Comparison of ENCODE assay signal across 8 cellular contexts in the genomic region with DNA sequence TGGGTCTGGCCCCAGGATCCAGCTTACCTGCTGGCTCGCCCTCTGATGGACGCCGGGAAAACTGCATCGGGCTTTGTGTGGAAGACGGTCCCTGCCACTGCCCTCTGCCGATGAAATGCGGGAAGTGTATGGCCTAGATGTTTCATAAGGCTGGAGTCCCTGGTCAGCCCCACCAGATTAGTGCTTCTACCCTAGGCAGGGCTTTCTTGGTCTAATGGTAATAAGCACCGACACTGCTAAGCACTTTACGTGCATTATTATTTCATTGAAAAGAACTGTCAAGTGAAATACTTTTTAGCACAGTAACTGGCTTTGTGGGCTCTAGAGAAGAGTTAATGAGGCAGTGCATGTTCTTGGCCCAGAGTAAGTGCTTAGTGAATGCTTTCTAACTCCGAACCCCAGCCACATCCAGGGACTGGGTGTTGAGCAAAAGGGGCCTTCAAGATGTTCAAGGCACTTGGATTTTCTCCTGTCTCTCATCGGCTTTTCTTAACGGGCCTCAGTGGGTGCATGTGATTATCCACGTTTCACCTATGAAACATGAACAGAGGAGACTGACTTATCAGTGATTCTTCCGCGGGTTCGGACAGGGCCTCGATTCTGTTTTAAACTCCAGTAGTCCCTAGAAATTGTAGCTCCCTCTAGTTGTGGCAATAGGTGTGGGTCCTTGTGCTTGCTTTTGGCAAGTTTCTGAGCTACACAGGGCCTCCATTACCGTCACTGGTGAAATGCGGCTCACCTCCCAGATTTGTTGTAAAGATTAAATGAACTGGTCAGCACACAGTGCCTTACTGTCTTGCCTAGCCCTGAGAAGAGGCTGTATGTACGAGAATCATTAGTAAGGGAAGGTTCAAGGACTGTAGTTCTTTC. TPM values are rescaled to one million over a fixed set of nuclear protein-coding genes. Genes with fewer than 3 reads are reported as not detected.
DNase-seq lines count a peak whose midpoint lies in the region; ATAC-seq and TF ChIP-seq lines count a peak whose summit lies in the region.

No MANE protein-coding gene starts in this region.

- 34% methylated on average over 20 of the region's 20 CpGs for WGBS in right cardiac atrium

- H3K4me3 ChIP-seq in right cardiac atrium (ENCODE audit: low read length) (no peak overlapping the region), retinal pigment epithelial cell (ENCODE audit: low read length) (no peak overlapping the region)

- peaks cover 1% of the 10 kb centered on the region for H3K4me1 ChIP-seq in right cardiac atrium (ENCODE audit: control insufficient read depth, insufficient read depth, low read length)

- peak; percentile 79 for DNase-seq in NCI-H2029 treated with DMSO at 0.1 percent for 48 hours (lab: John Stamatoyannopoulos, UW)
- peak; percentile 87 for DNase-seq in T-helper 9 cell
- peak; percentile 90 to 98 (median 96) for DNase-seq in right cardiac atrium
- DNase-seq in retinal pigment epithelial cell (ENCODE audit: low read depth): peak; percentile 81

- H3K27ac ChIP-seq in angular gyrus (ENCODE audit: low read depth, low read length): peak overlapping the region; percentile 65
- H3K27ac ChIP-seq in right cardiac atrium (ENCODE audit: low read length): no peak overlapping the region

- TF ChIP-seq CTCF in GM12872 (IDR thresholded peaks at IDR 0.05; ENCODE audit: insufficient read depth, low read depth, low read length) (peak; percentile 100), retinal pigment epithelial cell (conservative IDR thresholded peaks at IDR 0.05; ENCODE audit: low read depth, low read length) (peak; percentile 100)

- no peaks in the 10 kb centered on the region for H3K9me3 ChIP-seq in right cardiac atrium (ENCODE audit: control insufficient read depth, low read length)

- intact Hi-C loops in right cardiac atrium (cut with DNase I): loop anchor here in 2 of 4 donors (2.0 to 10.0 kb wide), 2 partner anchors 24 to 164 kb away; a partner anchor contains a TSS

- peak; percentile 63 for ATAC-seq in HG02852 (IDR thresholded peaks at IDR 0.05; ENCODE audit: unreplicated experiment)
- ATAC-seq in right cardiac atrium: peak; percentile 67 to 78
- ATAC-seq in HG02884 (IDR thresholded peaks at IDR 0.05; ENCODE audit: unreplicated experiment): no peak

- no peaks in the 10 kb centered on the region for H3K27me3 ChIP-seq in right cardiac atrium (ENCODE audit: control insufficient read depth, insufficient read depth)

RNA-seq across cellular contexts. Expression of a gene that starts 6.6 kb away (rescaled TPM):
- total RNA-seq in right cardiac atrium: 1 to 10 TPM; 2.9 to 8.9 (median 4.8) TPM
- polyA plus RNA-seq in right cardiac atrium: 4.5 TPM

RNA-seq across cellular contexts. Expression of a gene that starts 21.8 kb away (rescaled TPM):
- total RNA-seq in right cardiac atrium: 1 to 10 TPM; 1.0 to 1.6 (median 1.2) TPM
- 0.81 TPM for polyA plus RNA-seq in right cardiac atrium

RNA-seq across cellular contexts. Expression of a gene that starts 24.4 kb away (rescaled TPM):
- 1 to 10 TPM; 1.7 to 3.8 (median 2.5) TPM for total RNA-seq in right cardiac atrium
- 1.5 TPM for polyA plus RNA-seq in right cardiac atrium

RNA-seq across cellular contexts. Expression of a gene that starts 30.6 kb away (rescaled TPM):
- total RNA-seq in right cardiac atrium: 1,000 to 10,000 TPM in 1 of 4 donors, 100 to 1,000 TPM in 3; 939 to 1,151 (median 992) TPM
- polyA plus RNA-seq in right cardiac atrium: 817 TPM

RNA-seq across cellular contexts. Expression of a gene that starts 32.7 kb away (rescaled TPM):
- 10 to 100 TPM; 56.9 to 62.2 (median 59.8) TPM for total RNA-seq in right cardiac atrium
- 57.6 TPM for polyA plus RNA-seq in right cardiac atrium
